In the genomic region with DNA sequence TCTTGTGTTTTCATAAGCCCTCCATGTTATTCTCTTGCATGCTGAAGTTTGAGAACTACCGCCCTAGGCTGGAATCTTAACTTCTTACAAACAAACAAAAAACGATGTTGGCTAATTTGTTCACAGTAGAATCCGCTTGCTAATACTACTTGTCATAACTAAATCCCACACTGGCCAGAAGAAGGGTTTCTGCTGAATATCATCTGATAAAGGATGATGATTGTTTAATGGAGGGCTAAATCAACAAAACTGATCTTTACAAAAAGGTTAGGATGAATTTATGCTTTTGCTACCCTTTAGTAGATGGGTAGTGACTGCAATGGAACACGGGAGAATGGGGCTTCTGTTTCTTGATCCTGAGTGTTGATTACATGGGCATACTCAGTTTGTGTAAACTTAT, we compare ENCODE assay signal across 27 cellular contexts. TPM values are rescaled to one million over a fixed set of nuclear protein-coding genes. Genes with fewer than 3 reads are reported as not detected.
"Had no signal": no experiment of that assay in that cellular context is flagged by ENCODE, and none has a peak within 500 bp of the region (broad histone marks: within the 10 kb centered on the region; RNA-seq: fewer than 3 reads in every experiment).

No MANE protein-coding gene starts in this region.

- ATAC-seq: effector memory CD8-positive, alpha-beta T cell; left lung; naive thymus-derived CD8-positive, alpha-beta T cell; psoas muscle; right cardiac atrium; stimulated activated naive CD8-positive, alpha-beta T cell treated with anti-CD3 and anti-CD28 coated beads, Interleukin-15, amount 100 ng/mL, for 72 hours had no signal

- H3K4me1 ChIP-seq: esophagus squamous epithelium, left lung, thyroid gland, vagina had no signal

- H3K36me3 ChIP-seq: esophagus squamous epithelium, left lung, ovary, thyroid gland, vagina had no signal

- H3K27me3 ChIP-seq: esophagus squamous epithelium, left lung, ovary, thyroid gland, vagina had no signal

- H3K9me3 ChIP-seq: esophagus squamous epithelium, left lung, ovary, psoas muscle, thyroid gland, vagina had no signal

- H3K27ac ChIP-seq: coronary artery, esophagus squamous epithelium, left lung, ovary, psoas muscle, skin epidermis, thyroid gland, vagina had no signal

- DNase-seq: dermis blood vessel endothelial cell; effector memory CD8-positive, alpha-beta T cell; erythroblast; esophagus squamous epithelium; kidney; naive thymus-derived CD8-positive, alpha-beta T cell; nephron progenitor cell; nucleus accumbens; ovary; psoas muscle; right cardiac atrium; stimulated activated CD4-positive, alpha-beta T cell treated with anti-CD3 and anti-CD28 coated beads, Interleukin-15, amount 100 ng/mL, for 24 hours; stimulated activated CD4-positive, alpha-beta T cell treated with anti-CD3 and anti-CD28 coated beads, Interleukin-4, amount 100 ng/mL, for 1 hour; stimulated activated CD8-positive, alpha-beta memory T cell treated with anti-CD3 and anti-CD28 coated beads, Interleukin-4, amount 100 ng/mL, for 48 hours; stimulated activated naive CD4-positive, alpha-beta T cell; stimulated activated naive CD8-positive, alpha-beta T cell treated with anti-CD3 and anti-CD28 coated beads, Interleukin-15, amount 100 ng/mL, for 72 hours; thyroid gland; trophoblast cell had no signal

- H3K4me3 ChIP-seq: coronary artery, esophagus squamous epithelium, left lung, ovary, psoas muscle, skin epidermis, thyroid gland, vagina had no signal

RNA-seq across cellular contexts. Expression of a gene that starts 42.3 kb away (rescaled TPM):
- total RNA-seq: chondrocyte; dermis blood vessel endothelial cell; esophagus squamous epithelium; lower leg skin; lung microvascular endothelial cell; mesenteric fat pad; naive thymus-derived CD8-positive, alpha-beta T cell; ureter; vagina had no signal
- polyA plus RNA-seq: naive thymus-derived CD8-positive, alpha-beta T cell had no signal
